17 cellular contexts compared by ENCODE assay signal in the genomic region with DNA sequence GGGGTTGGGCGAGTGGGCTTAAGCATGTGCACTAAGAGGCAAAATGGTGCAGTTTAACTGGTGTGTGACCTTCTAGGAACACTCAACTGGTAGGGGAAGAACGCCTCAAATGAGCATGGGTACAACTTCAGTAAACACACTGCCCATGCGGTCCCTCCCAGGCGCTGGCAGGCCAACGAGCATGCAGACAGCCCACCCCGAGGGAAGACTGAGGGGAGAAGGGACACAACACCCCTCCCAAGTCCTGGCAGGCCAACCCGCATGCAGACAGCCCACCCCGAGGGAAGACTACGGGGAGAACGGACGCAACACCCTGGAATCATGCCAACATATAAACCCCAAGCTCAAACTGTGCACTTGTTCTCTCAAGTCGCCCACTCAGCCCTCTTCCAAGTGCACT.
DNase-seq lines count a peak whose midpoint lies in the region; ATAC-seq and TF ChIP-seq lines count a peak whose summit lies in the region.
"Had no signal": no experiment of that assay in that cellular context is flagged by ENCODE, and none has a peak within 500 bp of the region (broad histone marks: within the 10 kb centered on the region; RNA-seq: fewer than 3 reads in every experiment).

No MANE protein-coding gene starts in this region.

- H3K27ac ChIP-seq in IMR-90 (ENCODE audit: insufficient read depth, low read length) (peak overlapping the region; percentile 93), endodermal cell (ENCODE audit: low read depth, low read length) (peak overlapping the region; percentile 36), trophoblast cell (ENCODE audit: low read depth, low read length) (peak overlapping the region; percentile 31), thyroid gland (no peak overlapping the region)
- H3K27ac ChIP-seq: SK-N-MC had no signal

- peak overlapping the region; percentile 58 for H2BK12ac ChIP-seq in trophoblast cell (ENCODE audit: low read length)

- H2BK20ac ChIP-seq in IMR-90 (ENCODE audit: low read depth, low read length): peak overlapping the region; percentile 98

- H3K27me3 ChIP-seq in IMR-90 (ENCODE audit: control insufficient read depth, insufficient read depth, low read length) (no peaks in the 10 kb centered on the region), endodermal cell (ENCODE audit: control insufficient read depth, insufficient read depth, low read length, poor library complexity, severe bottlenecking) (no peaks in the 10 kb centered on the region), trophoblast cell (ENCODE audit: insufficient read depth, low read length) (no peaks in the 10 kb centered on the region), thyroid gland (no peaks in the 10 kb centered on the region)

- in situ Hi-C loops in IMR-90 (cut with MboI; ENCODE audit: low sequenced_read_pairs): no loop called here

- ATAC-seq in IMR-90 (ENCODE audit: low read depth) (no peak), GM18870 (IDR thresholded peaks at IDR 0.05; ENCODE audit: unreplicated experiment) (no peak)
- ATAC-seq: K562 had no signal

- H2BK120ac ChIP-seq in IMR-90 (ENCODE audit: low read depth, low read length): peak overlapping the region; percentile 96
- H2BK120ac ChIP-seq in trophoblast cell (ENCODE audit: insufficient read depth, low read length, poor library complexity): peak overlapping the region; percentile 81

- TF ChIP-seq CTCF in Calu3 (IDR thresholded peaks at IDR 0.05; ENCODE audit: unreplicated experiment) (no peak), IMR-90 (conservative IDR thresholded peaks at IDR 0.05; ENCODE audit: low read depth, low read length) (no peak), endodermal cell (conservative IDR thresholded peaks at IDR 0.05) (no peak), thyroid gland (IDR thresholded peaks at IDR 0.05) (no peak)

- H3K27me3 Mint-ChIP-seq in Calu3 (ENCODE audit: unreplicated experiment): no peaks in the 10 kb centered on the region
- no peaks in the 10 kb centered on the region for H3K27me3 Mint-ChIP-seq in endodermal cell (ENCODE audit: insufficient read depth)
- H3K27me3 Mint-ChIP-seq: B cell; CD4-positive, alpha-beta T cell had no signal

- peak overlapping the region; percentile 82 for H2AFZ ChIP-seq in IMR-90 (replicated peaks; ENCODE audit: low read length, poor library complexity)
- peak overlapping the region; percentile 1 for H2AFZ ChIP-seq in trophoblast cell (ENCODE audit: insufficient read depth, low read length, poor library complexity)

- peak overlapping the region; percentile 92 for H3K14ac ChIP-seq in IMR-90 (replicated peaks; ENCODE audit: low read depth, low read length)
- H3K14ac ChIP-seq in trophoblast cell (ENCODE audit: low read length): peak overlapping the region; percentile 83

- H3K4me3 Mint-ChIP-seq in Calu3 (ENCODE audit: low read depth, unreplicated experiment) (no peak overlapping the region), endodermal cell (no peak overlapping the region)
- H3K4me3 Mint-ChIP-seq: B cell; CD4-positive, alpha-beta T cell had no signal

- no peaks in the 10 kb centered on the region for H3K79me2 ChIP-seq in trophoblast cell (ENCODE audit: control insufficient read depth, insufficient read depth, low read length, poor library complexity)

- no peak for TF ChIP-seq RAD21 in IMR-90 (IDR thresholded peaks at IDR 0.05; ENCODE audit: low read length)

- peak overlapping the region; percentile 100 for H2AK5ac ChIP-seq in IMR-90 (ENCODE audit: low read depth, low read length)
- peak overlapping the region; percentile 75 for H2AK5ac ChIP-seq in trophoblast cell (ENCODE audit: low read length)

- H3K4me2 ChIP-seq in IMR-90 (ENCODE audit: low read depth, low read length) (no peak overlapping the region), trophoblast cell (ENCODE audit: low read length) (no peak overlapping the region)

- CTCF ChIA-PET in Calu3 (lab: Charles Lee) (no interaction called here), IMR-90 (lab: Yijun Ruan, JAX) (no interaction called here)

- peak overlapping the region; percentile 93 for H2AK9ac ChIP-seq in IMR-90 (replicated peaks; ENCODE audit: low read depth, low read length, poor library complexity)

- H3K4me1 ChIP-seq in IMR-90 (ENCODE audit: control insufficient read depth, insufficient read depth, low read length) (peaks cover 37% of the 10 kb centered on the region), endodermal cell (ENCODE audit: control insufficient read depth, insufficient read depth, low read length) (peaks cover 4% of the 10 kb centered on the region), trophoblast cell (ENCODE audit: control insufficient read depth in 1 of 2, insufficient read depth in 2 of 2, low read length in 2 of 2) (peaks cover 16 to 28% of the 10 kb centered on the region in 2 experiments), thyroid gland (no peaks in the 10 kb centered on the region)

- H3K27ac Mint-ChIP-seq in Calu3 (ENCODE audit: unreplicated experiment): peak overlapping the region; percentile 20
- no peak overlapping the region for H3K27ac Mint-ChIP-seq in endodermal cell
- H3K27ac Mint-ChIP-seq: B cell; CD4-positive, alpha-beta T cell had no signal

- no peak for DNase-seq in Calu3
- no peak for DNase-seq in IMR-90
- DNase-seq in endodermal cell: no peak
- no peak for DNase-seq in trophoblast cell
- no peak for DNase-seq in thyroid gland
- no peak for DNase-seq in GDM1 (lab: John Stamatoyannopoulos, UW)
- DNase-seq: CD4-positive, alpha-beta T cell; GOT3; MV-4-11; NCI-H1417; NCI-H187 treated with DMSO at 0.1 percent for 48 hours; NCI-H2171 treated with DMSO at 0.1 percent for 48 hours; NCI-H774 had no signal

- H3K9me1 ChIP-seq in IMR-90 (ENCODE audit: insufficient read depth, low read length): peaks cover 22% of the 10 kb centered on the region

- H2BK15ac ChIP-seq in IMR-90 (ENCODE audit: low read depth, low read length): peak overlapping the region; percentile 100

- dilution Hi-C loops in IMR-90 (cut with HindIII; ENCODE audit: low sequenced_read_pairs, unreplicated experiment): no loop called here

- H3K9me3 ChIP-seq in IMR-90 (ENCODE audit: control insufficient read depth, insufficient read depth, low read length) (peaks cover 5% of the 10 kb centered on the region), endodermal cell (ENCODE audit: control insufficient read depth, low read length) (peaks cover 5% of the 10 kb centered on the region), trophoblast cell (ENCODE audit: insufficient read depth, low read depth, low read length) (no peaks in the 10 kb centered on the region), thyroid gland (no peaks in the 10 kb centered on the region)

- H4K20me1 ChIP-seq in IMR-90 (ENCODE audit: insufficient read depth, low read length): no peaks in the 10 kb centered on the region

- TF ChIP-seq POLR2A in IMR-90 (IDR thresholded peaks at IDR 0.05; ENCODE audit: low read depth, low read length) (no peak), thyroid gland (IDR thresholded peaks at IDR 0.05) (no peak)

- H3K36me3 ChIP-seq in IMR-90 (ENCODE audit: control insufficient read depth, insufficient read depth, low read length) (peaks cover 2% of the 10 kb centered on the region; the same call in 1 of the 2 replicates), endodermal cell (ENCODE audit: control insufficient read depth, insufficient read depth, low read length) (no peaks in the 10 kb centered on the region), trophoblast cell (ENCODE audit: control insufficient read depth in 1 of 2, insufficient read depth in 2 of 2, low read length in 2 of 2) (no peaks in the 10 kb centered on the region), thyroid gland (no peaks in the 10 kb centered on the region)

- H4K12ac ChIP-seq in trophoblast cell (ENCODE audit: low read depth, low read length): no peak overlapping the region

- H2BK5ac ChIP-seq in IMR-90 (ENCODE audit: low read depth, low read length, poor library complexity, severe bottlenecking): peak overlapping the region; percentile 99
- peak overlapping the region; percentile 22 for H2BK5ac ChIP-seq in trophoblast cell (ENCODE audit: low read depth, low read length, poor library complexity)

- H3K4me3 ChIP-seq in IMR-90 (ENCODE audit: insufficient read depth, low read depth, low read length) (no peak overlapping the region), endodermal cell (ENCODE audit: low read length) (no peak overlapping the region), trophoblast cell (ENCODE audit: low read depth, low read length) (no peak overlapping the region), thyroid gland (replicated peaks in 1 of 3) (no peak overlapping the region)
- H3K4me3 ChIP-seq: K562, SK-N-MC had no signal

- H3K23ac ChIP-seq in IMR-90 (ENCODE audit: low read depth, low read length): peak overlapping the region; percentile 91
- no peak overlapping the region for H3K23ac ChIP-seq in trophoblast cell (ENCODE audit: low read length)

- H3K4ac ChIP-seq in IMR-90 (ENCODE audit: low read depth, low read length) (peak overlapping the region; percentile 94), trophoblast cell (ENCODE audit: low read depth, low read length) (no peak overlapping the region)

- H3K9ac ChIP-seq in IMR-90 (ENCODE audit: low read depth, low read length) (no peak overlapping the region), endodermal cell (ENCODE audit: extremely low read depth, low read length, poor library complexity, severe bottlenecking) (no peak overlapping the region), trophoblast cell (ENCODE audit: low read length) (no peak overlapping the region)

- POLR2A ChIA-PET in IMR-90 (lab: Charles Lee; ENCODE audit: unreplicated experiment): no interaction called here

- peak overlapping the region; percentile 85 for H3K56ac ChIP-seq in IMR-90 (ENCODE audit: extremely low read depth, insufficient read depth, low read length)

- no TSS peak for BruUV-seq in Calu3 (replicated peaks; lab: Mats Ljungman, UMichigan)
- BruUV-seq in IMR-90 (replicated peaks; lab: Mats Ljungman, UMichigan): no TSS peak

- H4K5ac ChIP-seq in IMR-90 (ENCODE audit: low read depth, low read length): peak overlapping the region; percentile 80

- peaks cover 26% of the 10 kb centered on the region for H3K4me1 Mint-ChIP-seq in Calu3 (ENCODE audit: low read depth, unreplicated experiment)
- peaks cover 13% of the 10 kb centered on the region for H3K4me1 Mint-ChIP-seq in endodermal cell

- H3K79me1 ChIP-seq in IMR-90 (ENCODE audit: low read depth in 1 of 2, low read length in 2 of 2): peaks cover 25 to 43% of the 10 kb centered on the region in 2 experiments
- peaks cover 22% of the 10 kb centered on the region for H3K79me1 ChIP-seq in trophoblast cell (ENCODE audit: low read length)

- intact Hi-C loops in Calu3 (cut with micrococcal nuclease; ENCODE audit: unreplicated experiment): no loop called here
- intact Hi-C loops in IMR-90 (cut with micrococcal nuclease): loop anchor here (5.0 kb wide), 1 partner anchor 426 kb away; no protein-coding TSS in a partner anchor
- intact Hi-C loops in thyroid gland (cut with DNase I): no loop called here

- H3K18ac ChIP-seq in IMR-90 (ENCODE audit: low read depth, low read length) (peak overlapping the region; percentile 95), trophoblast cell (ENCODE audit: low read length) (peak overlapping the region; percentile 81)

- peak overlapping the region; percentile 92 to 99 for H4K8ac ChIP-seq in IMR-90 (ENCODE audit: low read depth in 2 of 2, low read length in 2 of 2)
- H4K8ac ChIP-seq in trophoblast cell (ENCODE audit: low read depth, low read length): peak overlapping the region; percentile 51

- H4K91ac ChIP-seq in IMR-90 (ENCODE audit: insufficient read depth, low read depth, low read length) (peak overlapping the region; percentile 81), trophoblast cell (ENCODE audit: low read depth, low read length) (peak overlapping the region; percentile 87)

- H3K9me3 Mint-ChIP-seq in Calu3 (ENCODE audit: low read depth, unreplicated experiment): peaks cover 3% of the 10 kb centered on the region
- no peaks in the 10 kb centered on the region for H3K9me3 Mint-ChIP-seq in endodermal cell
- H3K9me3 Mint-ChIP-seq: CD4-positive, alpha-beta T cell had no signal

- WGBS in IMR-90 (ENCODE audit: extremely low coverage in 2 of 2, insufficient read length in 1 of 2), 2 experiments: 70% methylated on average over 3 of the region's 12 CpGs; no CpG with 5 or more reads in 1 of the 2 experiments
- 91 to 94% methylated on average over 5 to 12 of the region's 12 CpGs for whole genome bisulfite sequencing in endodermal cell (ENCODE audit: insufficient coverage in 1 of 2, insufficient read length in 1 of 2), 2 experiments
- no CpG with 5 or more reads among the region's 12 CpGs for WGBS in trophoblast cell (ENCODE audit: extremely low coverage, insufficient coverage, insufficient read length)
- WGBS in thyroid gland, 2 donors: 53 to 54% methylated on average over 12 of the region's 12 CpGs

- no peaks in the 10 kb centered on the region for H3K36me3 Mint-ChIP-seq in Calu3 (ENCODE audit: insufficient read depth, unreplicated experiment)
- no peaks in the 10 kb centered on the region for H3K36me3 Mint-ChIP-seq in endodermal cell (ENCODE audit: low read depth)

Comparison
In these comparisons a context has a peak if more than half of its experiments do, and no peak if none do; other contexts are left out.
1. H3K27ac ChIP-seq: peak in IMR-90 (single experiment), endodermal cell (single experiment) and trophoblast cell (single experiment); none in thyroid gland (0 of 3).